23 cellular contexts compared by ENCODE assay signal in genomic region chr2:233766416-233766815, GRCh38. TPM values are rescaled to one million over a fixed set of nuclear protein-coding genes. Genes with fewer than 3 reads are reported as not detected.
DNase-seq lines count a peak whose midpoint lies in the region; ATAC-seq, FAIRE-seq and TF ChIP-seq lines count a peak whose summit lies in the region.
"Had no signal": no experiment of that assay in that cellular context is flagged by ENCODE, and none has a peak within 500 bp of the region (broad histone marks: within the 10 kb centered on the region; RNA-seq: fewer than 3 reads in every experiment).

No MANE protein-coding gene starts in this region.

- H3K36me3 ChIP-seq in IMR-90 (ENCODE audit: control insufficient read depth, insufficient read depth, low read length) (no peaks in the 10 kb centered on the region), small intestine (ENCODE audit: control insufficient read depth in 2 of 2, insufficient read depth in 2 of 2, low read length in 2 of 2) (peaks cover 0 to 8% of the 10 kb centered on the region in 2 donors)
- H3K36me3 ChIP-seq: BE2C had no signal

- intact Hi-C loops in IMR-90 (cut with micrococcal nuclease) = no loop called here
- intact Hi-C loops in left colon (cut with DNase I, micrococcal nuclease) = no loop called here

- no peak overlapping the region for H2BK20ac ChIP-seq in IMR-90 (ENCODE audit: low read depth, low read length)

- no peak for FAIRE-seq in small intestine (lab: Jason Lieb, UNC)
- FAIRE-seq: D721Med, G401.6, GM12891, GM19239, H54, HTR-8/SVneo had no signal

- no peak overlapping the region for H3K14ac ChIP-seq in IMR-90 (replicated peaks; ENCODE audit: low read depth, low read length)

- ATAC-seq in IMR-90 (ENCODE audit: low read depth) (no peak), left colon (peak; percentile 59), T-helper 17 cell (no peak)

- H2AK5ac ChIP-seq in IMR-90 (ENCODE audit: low read depth, low read length) = peak overlapping the region; percentile 67

- no peak overlapping the region for H2AFZ ChIP-seq in IMR-90 (replicated peaks; ENCODE audit: low read length, poor library complexity)
- H2AFZ ChIP-seq: GM23248 had no signal

- POLR2A ChIA-PET in IMR-90 (lab: Charles Lee; ENCODE audit: unreplicated experiment) = interaction anchor here (0.6 kb wide), 1 partner anchor 201 kb away, joined by 4 read pairs; no protein-coding TSS in a partner anchor

- in situ Hi-C loops in IMR-90 (cut with MboI; ENCODE audit: low sequenced_read_pairs) = no loop called here

- H3K4ac ChIP-seq in IMR-90 (ENCODE audit: low read depth, low read length) = 0 out of 2 replicates have a peak overlapping the region, but pooled peaks have one; percentile 24

- H3K9me1 ChIP-seq in IMR-90 (ENCODE audit: insufficient read depth, low read length) = 0 out of 2 replicates have a peak, but pooled peaks cover 5% of the 10 kb centered on the region

- TF ChIP-seq RAD21 in IMR-90 (IDR thresholded peaks at IDR 0.05; ENCODE audit: low read length) = no peak

- H3K9me3 ChIP-seq in IMR-90 (ENCODE audit: control insufficient read depth, insufficient read depth, low read length) (no peaks in the 10 kb centered on the region), small intestine (ENCODE audit: control insufficient read depth, low read depth) (no peaks in the 10 kb centered on the region), T-helper 17 cell (ENCODE audit: control insufficient read depth, low read length, poor library complexity, severe bottlenecking) (no peaks in the 10 kb centered on the region)
- H3K9me3 ChIP-seq: BE2C, Caco-2 had no signal

- H3K4me2 ChIP-seq in IMR-90 (ENCODE audit: low read depth, low read length) = no peak overlapping the region

- no TSS peak for BruUV-seq in IMR-90 (replicated peaks; lab: Mats Ljungman, UMichigan)

- DNase-seq in H4 (ENCODE audit: low spot score) (peak; percentile 29), IMR-90 (no peak), left colon (peak in 1 of 2 donors; percentile 18), small intestine (peak; percentile 49), T-helper 9 cell (no peak), superior temporal gyrus (ENCODE audit: extremely low spot score) (no peak), T-helper 17 cell (no peak)
- DNase-seq: ACHN; BE2C; C1 segment of cervical spinal cord; Caco-2; CD4-positive, CD25-positive, alpha-beta regulatory T cell; CD8-positive, alpha-beta memory T cell; GM23248; HCEC 1CT had no signal

- H3K36me3 Mint-ChIP-seq in T-helper 17 cell (ENCODE audit: low read depth) = peaks cover 4% of the 10 kb centered on the region
- H3K36me3 Mint-ChIP-seq: CD4-positive, CD25-positive, alpha-beta regulatory T cell; CD8-positive, alpha-beta memory T cell; IgD-negative memory B cell had no signal

- H3K27me3 ChIP-seq in IMR-90 (ENCODE audit: control insufficient read depth, insufficient read depth, low read length) = no peaks in the 10 kb centered on the region
- H3K27me3 ChIP-seq in small intestine (ENCODE audit: control insufficient read depth in 2 of 2, insufficient read depth in 2 of 2, low read length in 2 of 2) = peaks cover 0 to 3% of the 10 kb centered on the region in 2 donors

- 0 out of 2 replicates have a peak overlapping the region, but pooled peaks have one; percentile 21 for H4K91ac ChIP-seq in IMR-90 (ENCODE audit: insufficient read depth, low read depth, low read length)

- H4K5ac ChIP-seq in IMR-90 (ENCODE audit: low read depth, low read length) = no peak overlapping the region

- no peaks in the 10 kb centered on the region for H4K20me1 ChIP-seq in IMR-90 (ENCODE audit: insufficient read depth, low read length)

- no peaks in the 10 kb centered on the region for H3K79me1 ChIP-seq in IMR-90 (ENCODE audit: low read depth in 1 of 2, low read length in 2 of 2)

- H3K56ac ChIP-seq in IMR-90 (ENCODE audit: extremely low read depth, insufficient read depth, low read length) = no peak overlapping the region

- H3K4me3 ChIP-seq in IMR-90 (ENCODE audit: insufficient read depth, low read depth, low read length) (no peak overlapping the region), small intestine (ENCODE audit: low read depth in 1 of 2, low read length in 2 of 2) (no peak overlapping the region)
- H3K4me3 ChIP-seq: GM23248 had no signal

- no peak overlapping the region for H2AK9ac ChIP-seq in IMR-90 (replicated peaks; ENCODE audit: low read depth, low read length, poor library complexity)

- no peak for TF ChIP-seq CTCF in IMR-90 (conservative IDR thresholded peaks at IDR 0.05; ENCODE audit: low read depth, low read length)

- no peak overlapping the region for H3K4me3 Mint-ChIP-seq in T-helper 17 cell
- H3K4me3 Mint-ChIP-seq: CD4-positive, CD25-positive, alpha-beta regulatory T cell; CD8-positive, alpha-beta memory T cell; IgD-negative memory B cell had no signal

- no peak overlapping the region for H3K27ac Mint-ChIP-seq in T-helper 17 cell
- H3K27ac Mint-ChIP-seq: CD4-positive, CD25-positive, alpha-beta regulatory T cell; CD8-positive, alpha-beta memory T cell; IgD-negative memory B cell had no signal

- H2BK5ac ChIP-seq in IMR-90 (ENCODE audit: low read depth, low read length, poor library complexity, severe bottlenecking) = no peak overlapping the region

- no peak overlapping the region for H3K9ac ChIP-seq in IMR-90 (ENCODE audit: low read depth, low read length)
- H3K9ac ChIP-seq: GM23248 had no signal

- no peak overlapping the region for H3K27ac ChIP-seq in IMR-90 (ENCODE audit: insufficient read depth, low read length)
- no peak overlapping the region for H3K27ac ChIP-seq in small intestine (ENCODE audit: low read depth in 1 of 2, low read length in 1 of 2)
- H3K27ac ChIP-seq: GM23248 had no signal

- no peak overlapping the region for H3K18ac ChIP-seq in IMR-90 (ENCODE audit: low read depth, low read length)

- no peaks in the 10 kb centered on the region for H3K4me1 Mint-ChIP-seq in T-helper 17 cell
- H3K4me1 Mint-ChIP-seq: CD4-positive, CD25-positive, alpha-beta regulatory T cell; CD8-positive, alpha-beta memory T cell; IgD-negative memory B cell had no signal

- dilution Hi-C loops in IMR-90 (cut with HindIII; ENCODE audit: low sequenced_read_pairs, unreplicated experiment) = no loop called here

- CTCF ChIA-PET in IMR-90 (lab: Yijun Ruan, JAX) = no interaction called here

- no peak for TF ChIP-seq POLR2A in IMR-90 (IDR thresholded peaks at IDR 0.05; ENCODE audit: low read depth, low read length)

- no peak overlapping the region; the same call in 1 of the 2 replicates for H2BK120ac ChIP-seq in IMR-90 (ENCODE audit: low read depth, low read length)

- WGBS in IMR-90 (ENCODE audit: extremely low coverage in 2 of 2, insufficient read length in 1 of 2), 2 experiments = no CpG with 5 or more reads among the region's 4 CpGs
- 68 to 79% (median 68%) methylated on average over 4 of the region's 4 CpGs for WGBS in small intestine, 3 donors

- H3K4me1 ChIP-seq in IMR-90 (ENCODE audit: control insufficient read depth, insufficient read depth, low read length) (peaks cover 12% of the 10 kb centered on the region), small intestine (ENCODE audit: control insufficient read depth in 2 of 2, insufficient read depth in 1 of 2, low read depth in 1 of 2, low read length in 1 of 2) (no peaks in the 10 kb centered on the region)
- H3K4me1 ChIP-seq: BE2C, Caco-2 had no signal

- 0 out of 4 replicates have a peak overlapping the region, but pooled peaks of 1 of the 2 experiments have one; percentile 39 for H4K8ac ChIP-seq in IMR-90 (ENCODE audit: low read depth in 2 of 2, low read length in 2 of 2)

- H3K23ac ChIP-seq in IMR-90 (ENCODE audit: low read depth, low read length) = no peak overlapping the region

- peak overlapping the region; percentile 67; the same call in 1 of the 3 replicates for H2BK15ac ChIP-seq in IMR-90 (ENCODE audit: low read depth, low read length)

- peaks cover 64% of the 10 kb centered on the region for H3K27me3 Mint-ChIP-seq in T-helper 17 cell

RNA-seq across cellular contexts. Expression of gene UGT1A1, which starts 6.3 kb away (rescaled TPM):
- 0.25 and 0.45 TPM in 2 replicates for total RNA-seq in H4 (2014; rRNA removed; shearing (Covaris generic))
- total RNA-seq in IMR-90 (2012; rRNA removed) (not detected in 2 replicates), left colon (10 to 100 TPM in 1 of 2 donors, 1 to 10 TPM in 1; 4.0 to 13.6 TPM), T-helper 17 cell (not detected)
- polyA plus RNA-seq in IMR-90 (2012; rRNA removed) (not detected in 2 replicates), small intestine (10 to 100 TPM; 25.9 to 78.9 (median 30.0) TPM)
- polyA plus RNA-seq in IMR-90 (2012; cell fraction: cytosol; rRNA removed) = not detected in 2 replicates
- polyA plus RNA-seq in IMR-90 (2012; cell fraction: nucleus; rRNA removed; ENCODE audit: low replicate concordance) = not detected in 2 replicates
- total RNA-seq: A172; CD4-positive, CD25-positive, alpha-beta regulatory T cell; CD8-positive, alpha-beta memory T cell; GM23248 had no signal
- polyA plus RNA-seq: CD4-positive, CD25-positive, alpha-beta regulatory T cell; CD8-positive, alpha-beta memory T cell; GM23248; IgD-negative memory B cell had no signal

RNA-seq across cellular contexts. Expression of gene MROH2A, which starts 11.7 kb away (rescaled TPM):
- 0.02 TPM in 1 of 2 replicates, not detected in the other for total RNA-seq in H4 (2014; rRNA removed; shearing (Covaris generic))
- total RNA-seq in IMR-90 (2012; rRNA removed) = not detected in 2 replicates
- not detected in 2 replicates for polyA plus RNA-seq in IMR-90 (2012; rRNA removed)
- polyA plus RNA-seq in IMR-90 (2012; cell fraction: cytosol; rRNA removed) = not detected in 2 replicates
- polyA plus RNA-seq in IMR-90 (2012; cell fraction: nucleus; rRNA removed; ENCODE audit: low replicate concordance) = not detected in 2 replicates
- total RNA-seq in left colon = under 1 TPM in 1 of 2 donors, not detected in 1; 0.24 TPM
- polyA plus RNA-seq in small intestine = 1 to 10 TPM in 1 of 3 donors, under 1 TPM in 2; 0.19 to 1.6 (median 0.54) TPM
- not detected for total RNA-seq in T-helper 17 cell
- total RNA-seq: A172; Caco-2; CD4-positive, CD25-positive, alpha-beta regulatory T cell; CD8-positive, alpha-beta memory T cell; GM23248 had no signal
- polyA plus RNA-seq: CD4-positive, CD25-positive, alpha-beta regulatory T cell; CD8-positive, alpha-beta memory T cell; GM23248; IgD-negative memory B cell had no signal

RNA-seq across cellular contexts. Expression of gene UGT1A3, which starts 37.6 kb away (rescaled TPM):
- total RNA-seq in H4 (2014; rRNA removed; shearing (Covaris generic)) = not detected in 2 replicates
- total RNA-seq in IMR-90 (2012; rRNA removed) (not detected in 2 replicates), left colon (1 to 10 TPM; 2.0 to 3.0 TPM), T-helper 17 cell (not detected)
- polyA plus RNA-seq in IMR-90 (2012; rRNA removed) (not detected in 2 replicates), small intestine (1 to 10 TPM in 2 of 3 donors, under 1 TPM in 1; 0.24 to 6.8 (median 5.1) TPM)
- polyA plus RNA-seq in IMR-90 (2012; cell fraction: cytosol; rRNA removed) = not detected in 2 replicates
- polyA plus RNA-seq in IMR-90 (2012; cell fraction: nucleus; rRNA removed; ENCODE audit: low replicate concordance) = not detected in 2 replicates
- total RNA-seq: A172; CD4-positive, CD25-positive, alpha-beta regulatory T cell; CD8-positive, alpha-beta memory T cell; GM23248 had no signal
- polyA plus RNA-seq: CD4-positive, CD25-positive, alpha-beta regulatory T cell; CD8-positive, alpha-beta memory T cell; GM23248; IgD-negative memory B cell had no signal

RNA-seq across cellular contexts. Expression of gene UGT1A4, which starts 47.9 kb away (rescaled TPM):
- total RNA-seq in H4 (2014; rRNA removed; shearing (Covaris generic)) = 0.04 TPM in 1 of 2 replicates, not detected in the other
- total RNA-seq in IMR-90 (2012; rRNA removed) (not detected in 2 replicates), left colon (1 to 10 TPM; 2.2 to 4.0 TPM), T-helper 17 cell (not detected)
- polyA plus RNA-seq in IMR-90 (2012; rRNA removed) (not detected in 2 replicates), small intestine (1 to 10 TPM in 1 of 3 donors, under 1 TPM in 1, not detected in 1; 0.66 to 7.3 TPM)
- polyA plus RNA-seq in IMR-90 (2012; cell fraction: cytosol; rRNA removed) = not detected in 2 replicates
- polyA plus RNA-seq in IMR-90 (2012; cell fraction: nucleus; rRNA removed; ENCODE audit: low replicate concordance) = not detected in 2 replicates
- total RNA-seq: A172; CD4-positive, CD25-positive, alpha-beta regulatory T cell; CD8-positive, alpha-beta memory T cell; GM23248 had no signal
- polyA plus RNA-seq: CD4-positive, CD25-positive, alpha-beta regulatory T cell; CD8-positive, alpha-beta memory T cell; GM23248; IgD-negative memory B cell had no signal

RNA-seq across cellular contexts. Expression of gene UGT1A5, which starts 53.7 kb away (rescaled TPM):
- total RNA-seq in H4 (2014; rRNA removed; shearing (Covaris generic)) = not detected in 2 replicates
- total RNA-seq in IMR-90 (2012; rRNA removed) = not detected in 2 replicates
- not detected in 2 replicates for polyA plus RNA-seq in IMR-90 (2012; rRNA removed)
- polyA plus RNA-seq in IMR-90 (2012; cell fraction: cytosol; rRNA removed) = not detected in 2 replicates
- not detected in 2 replicates for polyA plus RNA-seq in IMR-90 (2012; cell fraction: nucleus; rRNA removed; ENCODE audit: low replicate concordance)
- total RNA-seq in left colon = 1 to 10 TPM; 2.1 to 3.7 TPM
- 10 to 100 TPM in 1 of 3 donors, under 1 TPM in 1, not detected in 1; 0.48 to 15.4 TPM for polyA plus RNA-seq in small intestine
- not detected for total RNA-seq in T-helper 17 cell
- total RNA-seq: A172; CD4-positive, CD25-positive, alpha-beta regulatory T cell; CD8-positive, alpha-beta memory T cell; GM23248 had no signal
- polyA plus RNA-seq: CD4-positive, CD25-positive, alpha-beta regulatory T cell; CD8-positive, alpha-beta memory T cell; GM23248; IgD-negative memory B cell had no signal

Comparison
In these comparisons a context has a peak if more than half of its experiments do, and no peak if none do; other contexts are left out.
1. DNase-seq: peak in H4 (single experiment) and small intestine (single experiment); none in IMR-90 (single experiment), T-helper 9 cell (single experiment), superior temporal gyrus (single experiment) and T-helper 17 cell (0 of 3).